1 cellular context compared by ENCODE assay signal in the genomic region with DNA sequence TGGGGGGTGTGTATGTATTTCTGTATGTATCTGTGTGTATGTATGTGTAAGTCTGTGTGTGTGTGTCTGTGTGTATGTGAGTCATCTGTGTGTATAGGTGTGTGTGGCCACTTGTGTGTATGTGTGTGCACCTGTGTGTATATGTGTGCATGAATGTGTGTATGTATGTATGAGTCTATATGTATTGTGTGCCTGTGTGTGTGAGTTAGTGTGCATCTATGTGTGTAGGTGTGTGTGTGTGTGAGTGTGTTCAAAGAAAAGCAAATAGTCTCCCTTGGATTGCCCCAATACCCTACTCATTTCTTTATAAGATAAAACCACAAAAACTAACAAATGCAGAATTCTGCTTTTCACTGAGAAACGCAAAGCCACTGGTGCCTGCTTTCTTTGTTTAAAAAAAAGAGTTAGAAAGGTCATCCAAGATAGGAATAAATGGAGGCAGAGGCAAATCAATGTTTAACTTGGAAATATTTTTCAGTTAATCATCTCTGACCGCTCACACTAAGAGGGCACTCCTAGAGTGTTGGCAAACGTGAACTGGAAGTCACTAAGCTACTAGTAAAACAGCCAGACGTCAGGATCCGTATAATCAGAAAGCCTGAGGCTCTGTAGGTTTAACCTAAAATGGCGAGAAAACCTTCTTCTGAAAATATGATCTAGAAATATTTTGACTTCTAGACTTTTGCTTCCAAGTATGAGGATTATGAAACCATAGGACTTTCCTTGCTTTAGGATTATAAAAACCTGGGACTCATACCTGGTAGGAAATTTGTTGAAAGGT.
TF ChIP-seq lines count a peak whose summit lies in the region.

No MANE protein-coding gene starts in this region.

TF ChIP-seq in HepG2, 621 proteins besides CTCF, POLR2A, EP300 and RAD21 (continued from another document and continues in another):
- TF ChIP-seq, protein P1, sequence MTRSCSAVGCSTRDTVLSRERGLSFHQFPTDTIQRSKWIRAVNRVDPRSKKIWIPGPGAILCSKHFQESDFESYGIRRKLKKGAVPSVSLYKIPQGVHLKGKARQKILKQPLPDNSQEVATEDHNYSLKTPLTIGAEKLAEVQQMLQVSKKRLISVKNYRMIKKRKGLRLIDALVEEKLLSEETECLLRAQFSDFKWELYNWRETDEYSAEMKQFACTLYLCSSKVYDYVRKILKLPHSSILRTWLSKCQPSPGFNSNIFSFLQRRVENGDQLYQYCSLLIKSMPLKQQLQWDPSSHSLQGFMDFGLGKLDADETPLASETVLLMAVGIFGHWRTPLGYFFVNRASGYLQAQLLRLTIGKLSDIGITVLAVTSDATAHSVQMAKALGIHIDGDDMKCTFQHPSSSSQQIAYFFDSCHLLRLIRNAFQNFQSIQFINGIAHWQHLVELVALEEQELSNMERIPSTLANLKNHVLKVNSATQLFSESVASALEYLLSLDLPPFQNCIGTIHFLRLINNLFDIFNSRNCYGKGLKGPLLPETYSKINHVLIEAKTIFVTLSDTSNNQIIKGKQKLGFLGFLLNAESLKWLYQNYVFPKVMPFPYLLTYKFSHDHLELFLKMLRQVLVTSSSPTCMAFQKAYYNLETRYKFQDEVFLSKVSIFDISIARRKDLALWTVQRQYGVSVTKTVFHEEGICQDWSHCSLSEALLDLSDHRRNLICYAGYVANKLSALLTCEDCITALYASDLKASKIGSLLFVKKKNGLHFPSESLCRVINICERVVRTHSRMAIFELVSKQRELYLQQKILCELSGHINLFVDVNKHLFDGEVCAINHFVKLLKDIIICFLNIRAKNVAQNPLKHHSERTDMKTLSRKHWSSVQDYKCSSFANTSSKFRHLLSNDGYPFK (CRISPR knock-in tag; IDR thresholded peaks at IDR 0.05; ENCODE audit: borderline replicate concordance), result no peak
- TF ChIP-seq, protein P2, sequence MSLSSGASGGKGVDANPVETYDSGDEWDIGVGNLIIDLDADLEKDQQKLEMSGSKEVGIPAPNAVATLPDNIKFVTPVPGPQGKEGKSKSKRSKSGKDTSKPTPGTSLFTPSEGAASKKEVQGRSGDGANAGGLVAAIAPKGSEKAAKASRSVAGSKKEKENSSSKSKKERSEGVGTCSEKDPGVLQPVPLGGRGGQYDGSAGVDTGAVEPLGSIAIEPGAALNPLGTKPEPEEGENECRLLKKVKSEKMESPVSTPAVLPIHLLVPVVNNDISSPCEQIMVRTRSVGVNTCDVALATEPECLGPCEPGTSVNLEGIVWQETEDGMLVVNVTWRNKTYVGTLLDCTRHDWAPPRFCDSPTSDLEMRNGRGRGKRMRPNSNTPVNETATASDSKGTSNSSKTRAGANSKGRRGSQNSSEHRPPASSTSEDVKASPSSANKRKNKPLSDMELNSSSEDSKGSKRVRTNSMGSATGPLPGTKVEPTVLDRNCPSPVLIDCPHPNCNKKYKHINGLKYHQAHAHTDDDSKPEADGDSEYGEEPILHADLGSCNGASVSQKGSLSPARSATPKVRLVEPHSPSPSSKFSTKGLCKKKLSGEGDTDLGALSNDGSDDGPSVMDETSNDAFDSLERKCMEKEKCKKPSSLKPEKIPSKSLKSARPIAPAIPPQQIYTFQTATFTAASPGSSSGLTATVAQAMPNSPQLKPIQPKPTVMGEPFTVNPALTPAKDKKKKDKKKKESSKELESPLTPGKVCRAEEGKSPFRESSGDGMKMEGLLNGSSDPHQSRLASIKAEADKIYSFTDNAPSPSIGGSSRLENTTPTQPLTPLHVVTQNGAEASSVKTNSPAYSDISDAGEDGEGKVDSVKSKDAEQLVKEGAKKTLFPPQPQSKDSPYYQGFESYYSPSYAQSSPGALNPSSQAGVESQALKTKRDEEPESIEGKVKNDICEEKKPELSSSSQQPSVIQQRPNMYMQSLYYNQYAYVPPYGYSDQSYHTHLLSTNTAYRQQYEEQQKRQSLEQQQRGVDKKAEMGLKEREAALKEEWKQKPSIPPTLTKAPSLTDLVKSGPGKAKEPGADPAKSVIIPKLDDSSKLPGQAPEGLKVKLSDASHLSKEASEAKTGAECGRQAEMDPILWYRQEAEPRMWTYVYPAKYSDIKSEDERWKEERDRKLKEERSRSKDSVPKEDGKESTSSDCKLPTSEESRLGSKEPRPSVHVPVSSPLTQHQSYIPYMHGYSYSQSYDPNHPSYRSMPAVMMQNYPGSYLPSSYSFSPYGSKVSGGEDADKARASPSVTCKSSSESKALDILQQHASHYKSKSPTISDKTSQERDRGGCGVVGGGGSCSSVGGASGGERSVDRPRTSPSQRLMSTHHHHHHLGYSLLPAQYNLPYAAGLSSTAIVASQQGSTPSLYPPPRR (CRISPR knock-in tag; IDR thresholded peaks at IDR 0.05; ENCODE audit: borderline replicate concordance), result no peak; the same call in 1 of the 2 replicates
- TF ChIP-seq, protein P3, sequence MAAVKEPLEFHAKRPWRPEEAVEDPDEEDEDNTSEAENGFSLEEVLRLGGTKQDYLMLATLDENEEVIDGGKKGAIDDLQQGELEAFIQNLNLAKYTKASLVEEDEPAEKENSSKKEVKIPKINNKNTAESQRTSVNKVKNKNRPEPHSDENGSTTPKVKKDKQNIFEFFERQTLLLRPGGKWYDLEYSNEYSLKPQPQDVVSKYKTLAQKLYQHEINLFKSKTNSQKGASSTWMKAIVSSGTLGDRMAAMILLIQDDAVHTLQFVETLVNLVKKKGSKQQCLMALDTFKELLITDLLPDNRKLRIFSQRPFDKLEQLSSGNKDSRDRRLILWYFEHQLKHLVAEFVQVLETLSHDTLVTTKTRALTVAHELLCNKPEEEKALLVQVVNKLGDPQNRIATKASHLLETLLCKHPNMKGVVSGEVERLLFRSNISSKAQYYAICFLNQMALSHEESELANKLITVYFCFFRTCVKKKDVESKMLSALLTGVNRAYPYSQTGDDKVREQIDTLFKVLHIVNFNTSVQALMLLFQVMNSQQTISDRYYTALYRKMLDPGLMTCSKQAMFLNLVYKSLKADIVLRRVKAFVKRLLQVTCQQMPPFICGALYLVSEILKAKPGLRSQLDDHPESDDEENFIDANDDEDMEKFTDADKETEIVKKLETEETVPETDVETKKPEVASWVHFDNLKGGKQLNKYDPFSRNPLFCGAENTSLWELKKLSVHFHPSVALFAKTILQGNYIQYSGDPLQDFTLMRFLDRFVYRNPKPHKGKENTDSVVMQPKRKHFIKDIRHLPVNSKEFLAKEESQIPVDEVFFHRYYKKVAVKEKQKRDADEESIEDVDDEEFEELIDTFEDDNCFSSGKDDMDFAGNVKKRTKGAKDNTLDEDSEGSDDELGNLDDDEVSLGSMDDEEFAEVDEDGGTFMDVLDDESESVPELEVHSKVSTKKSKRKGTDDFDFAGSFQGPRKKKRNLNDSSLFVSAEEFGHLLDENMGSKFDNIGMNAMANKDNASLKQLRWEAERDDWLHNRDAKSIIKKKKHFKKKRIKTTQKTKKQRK (IDR thresholded peaks at IDR 0.05; ENCODE audit: low read length), result no peak
- no peak for TF ChIP-seq KMT2A (CRISPR knock-in tag; IDR thresholded peaks at IDR 0.05)
- TF ChIP-seq HNRNPH1 (optimal IDR thresholded peaks at IDR 0.05; ENCODE audit: low read depth, low read length), result no peak
- no peak for TF ChIP-seq MEF2D (CRISPR knock-in tag; IDR thresholded peaks at IDR 0.05)
- TF ChIP-seq GFI1 (CRISPR knock-in tag; IDR thresholded peaks at IDR 0.05; ENCODE audit: borderline replicate concordance), result no peak
- no peak for TF ChIP-seq ZNF251 (CRISPR knock-in tag; IDR thresholded peaks at IDR 0.05)
- TF ChIP-seq ZNF543 (CRISPR knock-in tag; IDR thresholded peaks at IDR 0.05), result no peak
- TF ChIP-seq FOXM1 (CRISPR knock-in tag; IDR thresholded peaks at IDR 0.05), result no peak
- TF ChIP-seq ZSCAN21 (CRISPR knock-in tag; IDR thresholded peaks at IDR 0.05; ENCODE audit: borderline replicate concordance), result no peak; the same call in 1 of the 2 replicates
- TF ChIP-seq ZNF615 (CRISPR knock-in tag; IDR thresholded peaks at IDR 0.05; ENCODE audit: borderline replicate concordance), result no peak
- no peak for TF ChIP-seq KLF11 (CRISPR knock-in tag; IDR thresholded peaks at IDR 0.05)
- no peak for TF ChIP-seq ZNF564 (CRISPR knock-in tag; IDR thresholded peaks at IDR 0.05)
- TF ChIP-seq ZBTB7A (CRISPR knock-in tag; IDR thresholded peaks at IDR 0.05), result no peak
- TF ChIP-seq, protein P4, sequence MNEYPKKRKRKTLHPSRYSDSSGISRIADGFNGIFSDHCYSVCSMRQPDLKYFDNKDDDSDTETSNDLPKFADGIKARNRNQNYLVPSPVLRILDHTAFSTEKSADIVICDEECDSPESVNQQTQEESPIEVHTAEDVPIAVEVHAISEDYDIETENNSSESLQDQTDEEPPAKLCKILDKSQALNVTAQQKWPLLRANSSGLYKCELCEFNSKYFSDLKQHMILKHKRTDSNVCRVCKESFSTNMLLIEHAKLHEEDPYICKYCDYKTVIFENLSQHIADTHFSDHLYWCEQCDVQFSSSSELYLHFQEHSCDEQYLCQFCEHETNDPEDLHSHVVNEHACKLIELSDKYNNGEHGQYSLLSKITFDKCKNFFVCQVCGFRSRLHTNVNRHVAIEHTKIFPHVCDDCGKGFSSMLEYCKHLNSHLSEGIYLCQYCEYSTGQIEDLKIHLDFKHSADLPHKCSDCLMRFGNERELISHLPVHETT (CRISPR knock-in tag; conservative IDR thresholded peaks at IDR 0.05), result no peak
- TF ChIP-seq, protein P5, sequence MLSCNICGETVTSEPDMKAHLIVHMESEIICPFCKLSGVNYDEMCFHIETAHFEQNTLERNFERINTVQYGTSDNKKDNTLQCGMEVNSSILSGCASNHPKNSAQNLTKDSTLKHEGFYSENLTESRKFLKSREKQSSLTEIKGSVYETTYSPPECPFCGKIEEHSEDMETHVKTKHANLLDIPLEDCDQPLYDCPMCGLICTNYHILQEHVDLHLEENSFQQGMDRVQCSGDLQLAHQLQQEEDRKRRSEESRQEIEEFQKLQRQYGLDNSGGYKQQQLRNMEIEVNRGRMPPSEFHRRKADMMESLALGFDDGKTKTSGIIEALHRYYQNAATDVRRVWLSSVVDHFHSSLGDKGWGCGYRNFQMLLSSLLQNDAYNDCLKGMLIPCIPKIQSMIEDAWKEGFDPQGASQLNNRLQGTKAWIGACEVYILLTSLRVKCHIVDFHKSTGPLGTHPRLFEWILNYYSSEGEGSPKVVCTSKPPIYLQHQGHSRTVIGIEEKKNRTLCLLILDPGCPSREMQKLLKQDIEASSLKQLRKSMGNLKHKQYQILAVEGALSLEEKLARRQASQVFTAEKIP (CRISPR knock-in tag; IDR thresholded peaks at IDR 0.05; ENCODE audit: borderline replicate concordance), result no peak
- TF ChIP-seq, protein P6, sequence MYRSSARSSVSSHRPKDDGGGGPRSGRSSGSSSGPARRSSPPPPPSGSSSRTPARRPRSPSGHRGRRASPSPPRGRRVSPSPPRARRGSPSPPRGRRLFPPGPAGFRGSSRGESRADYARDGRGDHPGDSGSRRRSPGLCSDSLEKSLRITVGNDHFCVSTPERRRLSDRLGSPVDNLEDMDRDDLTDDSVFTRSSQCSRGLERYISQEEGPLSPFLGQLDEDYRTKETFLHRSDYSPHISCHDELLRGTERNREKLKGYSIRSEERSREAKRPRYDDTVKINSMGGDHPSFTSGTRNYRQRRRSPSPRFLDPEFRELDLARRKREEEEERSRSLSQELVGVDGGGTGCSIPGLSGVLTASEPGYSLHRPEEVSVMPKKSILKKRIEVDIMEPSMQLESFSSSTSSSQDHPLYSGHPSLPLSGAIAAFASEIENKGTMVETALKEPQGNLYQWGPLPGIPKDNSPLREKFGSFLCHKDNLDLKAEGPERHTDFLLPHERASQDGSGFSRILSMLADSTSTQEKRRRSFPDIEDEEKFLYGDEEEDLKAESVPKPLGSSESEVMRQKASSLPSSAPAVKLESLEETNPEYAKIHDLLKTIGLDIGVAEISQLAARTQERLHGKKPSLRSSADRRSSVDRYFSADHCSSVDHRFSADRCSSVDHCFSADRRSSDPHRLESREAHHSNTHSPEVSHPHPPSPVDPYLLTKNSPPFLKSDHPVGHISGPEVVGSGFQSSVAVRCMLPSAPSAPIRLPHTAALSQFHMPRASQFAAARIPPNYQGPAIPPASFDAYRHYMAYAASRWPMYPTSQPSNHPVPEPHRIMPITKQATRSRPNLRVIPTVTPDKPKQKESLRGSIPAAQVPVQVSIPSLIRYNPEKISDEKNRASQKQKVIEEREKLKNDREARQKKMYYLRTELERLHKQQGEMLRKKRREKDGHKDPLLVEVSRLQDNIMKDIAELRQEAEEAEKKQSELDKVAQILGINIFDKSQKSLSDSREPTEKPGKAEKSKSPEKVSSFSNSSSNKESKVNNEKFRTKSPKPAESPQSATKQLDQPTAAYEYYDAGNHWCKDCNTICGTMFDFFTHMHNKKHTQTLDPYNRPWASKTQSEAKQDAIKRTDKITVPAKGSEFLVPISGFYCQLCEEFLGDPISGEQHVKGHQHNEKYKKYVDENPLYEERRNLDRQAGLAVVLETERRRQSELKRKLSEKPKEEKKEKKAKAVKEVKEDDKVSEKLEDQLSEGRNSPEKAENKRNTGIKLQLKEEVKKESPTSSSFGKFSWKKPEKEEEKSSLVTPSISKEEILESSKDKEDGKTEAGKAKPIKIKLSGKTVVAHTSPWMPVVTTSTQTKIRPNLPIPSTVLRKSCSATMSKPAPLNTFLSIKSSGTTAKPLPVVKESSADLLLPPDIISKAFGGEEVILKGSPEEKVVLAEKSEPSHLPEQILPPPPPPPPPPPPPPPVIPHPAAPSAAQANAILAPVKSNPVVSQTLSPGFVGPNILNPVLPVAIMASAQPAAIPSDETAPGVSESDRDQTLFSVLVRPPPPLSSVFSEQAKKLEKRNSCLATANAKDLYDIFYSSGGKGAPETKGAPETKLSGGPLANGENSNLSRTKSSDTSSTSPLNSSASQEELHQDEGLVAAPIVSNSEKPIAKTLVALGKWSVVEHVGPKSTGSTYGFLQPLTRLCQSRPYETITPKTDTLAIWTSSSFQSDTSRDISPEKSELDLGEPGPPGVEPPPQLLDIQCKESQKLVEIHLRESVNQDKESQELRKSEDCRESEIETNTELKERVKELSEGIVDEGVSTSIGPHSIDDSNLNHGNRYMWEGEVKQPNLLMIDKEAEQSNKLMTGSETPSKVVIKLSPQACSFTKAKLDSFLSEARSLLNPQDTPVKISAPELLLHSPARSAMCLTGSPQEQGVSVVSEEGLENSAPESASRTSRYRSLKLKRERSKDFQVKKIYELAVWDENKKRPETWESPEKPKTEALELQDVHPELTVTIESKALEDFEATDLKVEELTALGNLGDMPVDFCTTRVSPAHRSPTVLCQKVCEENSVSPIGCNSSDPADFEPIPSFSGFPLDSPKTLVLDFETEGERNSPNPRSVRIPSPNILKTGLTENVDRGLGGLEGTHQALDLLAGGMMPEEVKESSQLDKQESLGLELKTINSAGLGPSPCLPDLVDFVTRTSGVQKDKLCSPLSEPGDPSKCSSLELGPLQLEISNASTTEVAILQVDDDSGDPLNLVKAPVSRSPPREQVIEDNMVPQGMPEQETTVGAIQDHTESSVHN (CRISPR knock-in tag; IDR thresholded peaks at IDR 0.05), result no peak
- TF ChIP-seq, protein P7, sequence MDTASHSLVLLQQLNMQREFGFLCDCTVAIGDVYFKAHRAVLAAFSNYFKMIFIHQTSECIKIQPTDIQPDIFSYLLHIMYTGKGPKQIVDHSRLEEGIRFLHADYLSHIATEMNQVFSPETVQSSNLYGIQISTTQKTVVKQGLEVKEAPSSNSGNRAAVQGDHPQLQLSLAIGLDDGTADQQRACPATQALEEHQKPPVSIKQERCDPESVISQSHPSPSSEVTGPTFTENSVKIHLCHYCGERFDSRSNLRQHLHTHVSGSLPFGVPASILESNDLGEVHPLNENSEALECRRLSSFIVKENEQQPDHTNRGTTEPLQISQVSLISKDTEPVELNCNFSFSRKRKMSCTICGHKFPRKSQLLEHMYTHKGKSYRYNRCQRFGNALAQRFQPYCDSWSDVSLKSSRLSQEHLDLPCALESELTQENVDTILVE (CRISPR knock-in tag; IDR thresholded peaks at IDR 0.05), result no peak; the same call in 1 of the 2 replicates
- TF ChIP-seq HMG20B (CRISPR knock-in tag; conservative IDR thresholded peaks at IDR 0.05), result no peak
- TF ChIP-seq, protein P8, sequence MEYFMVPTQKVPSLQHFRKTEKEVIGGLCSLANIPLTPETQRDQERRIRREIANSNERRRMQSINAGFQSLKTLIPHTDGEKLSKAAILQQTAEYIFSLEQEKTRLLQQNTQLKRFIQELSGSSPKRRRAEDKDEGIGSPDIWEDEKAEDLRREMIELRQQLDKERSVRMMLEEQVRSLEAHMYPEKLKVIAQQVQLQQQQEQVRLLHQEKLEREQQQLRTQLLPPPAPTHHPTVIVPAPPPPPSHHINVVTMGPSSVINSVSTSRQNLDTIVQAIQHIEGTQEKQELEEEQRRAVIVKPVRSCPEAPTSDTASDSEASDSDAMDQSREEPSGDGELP (IDR thresholded peaks at IDR 0.05; ENCODE audit: borderline replicate concordance, low read depth), result no peak
- no peak for TF ChIP-seq MBNL3 (CRISPR knock-in tag; conservative IDR thresholded peaks at IDR 0.05)
- TF ChIP-seq ZNF563 (CRISPR knock-in tag; IDR thresholded peaks at IDR 0.05), result no peak
